In the genomic region with DNA sequence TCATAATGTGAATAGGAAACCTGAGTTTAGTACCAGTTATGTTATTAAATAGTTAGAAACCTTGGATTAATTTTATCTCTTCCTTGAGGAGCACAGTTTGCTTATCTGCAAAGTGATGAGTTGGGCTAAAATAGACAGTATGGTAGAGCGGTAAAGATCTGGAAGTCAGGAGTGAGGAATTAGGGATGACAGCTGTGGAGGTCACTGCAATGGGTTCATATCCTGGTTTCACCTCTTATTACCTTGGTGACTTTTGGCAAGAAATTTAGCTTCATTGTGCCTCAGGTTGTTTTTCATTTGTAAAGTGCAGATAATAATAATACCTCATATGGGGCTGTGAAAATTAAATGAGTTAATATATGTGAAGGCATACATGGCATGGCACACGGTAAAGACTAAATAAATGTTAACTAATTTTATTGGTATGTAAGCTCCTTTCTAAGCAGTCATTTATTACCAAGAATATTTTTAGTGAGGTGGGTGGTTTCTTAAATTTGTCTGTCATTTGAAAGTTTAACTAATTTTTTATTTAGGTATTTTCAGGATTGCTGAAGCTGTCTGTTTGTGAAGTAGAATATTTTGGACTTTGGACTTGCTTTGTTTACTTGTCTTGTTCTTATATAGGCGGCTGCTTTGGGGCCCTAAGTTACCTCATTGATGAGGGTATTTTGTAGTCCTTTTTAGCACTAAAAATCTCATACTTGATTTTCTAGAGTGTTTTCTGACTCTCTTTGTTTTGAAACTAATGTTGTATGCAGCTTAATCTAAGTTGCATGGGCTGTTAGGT, we compare ENCODE assay signal across 25 cellular contexts. TPM values are rescaled to one million over a fixed set of nuclear protein-coding genes. Genes with fewer than 3 reads are reported as not detected.
DNase-seq lines count a peak whose midpoint lies in the region; ATAC-seq and TF ChIP-seq lines count a peak whose summit lies in the region.
"Had no signal": no experiment of that assay in that cellular context is flagged by ENCODE, and none has a peak within 500 bp of the region (broad histone marks: within the 10 kb centered on the region; RNA-seq: fewer than 3 reads in every experiment).

No MANE protein-coding gene starts in this region.

- H3K27me3 ChIP-seq in BLaER1 (no peaks in the 10 kb centered on the region), colonic mucosa (no peaks in the 10 kb centered on the region), MM.1S (replicated peaks; ENCODE audit: insufficient read depth, low read length) (no peaks in the 10 kb centered on the region)
- H3K27me3 ChIP-seq in naive thymus-derived CD4-positive, alpha-beta T cell (ENCODE audit: control insufficient read depth in 2 of 2, insufficient read depth in 2 of 2, low read length in 2 of 2) = no peaks in the 10 kb centered on the region
- no peaks in the 10 kb centered on the region for H3K27me3 ChIP-seq in CD8-positive, alpha-beta T cell (ENCODE audit: insufficient read depth, low read length)
- H3K27me3 ChIP-seq: breast epithelium, gastrocnemius medialis, neural progenitor cell, right atrium auricular region, thyroid gland had no signal

- DNase-seq in colonic mucosa = no peak
- no peak for DNase-seq in naive thymus-derived CD4-positive, alpha-beta T cell
- DNase-seq in MM.1S = no peak
- DNase-seq in CD8-positive, alpha-beta T cell = no peak
- DNase-seq: ACHN; activated CD4-positive, alpha-beta T cell treated with anti-CD3 and anti-CD28 coated beads for 36 hours; activated CD8-positive, alpha-beta T cell treated with anti-CD3 and anti-CD28 coated beads for 36 hours; activated naive CD4-positive, alpha-beta T cell treated with anti-CD3 and anti-CD28 coated beads, Interleukin-2, amount 50 U/mL, for 16 hours; gastrocnemius medialis; H7; Kasumi-1; kidney glomerular epithelial cell; NCI-H146; NCI-H226; NCI-H748 treated with DMSO at 0.1 percent for 48 hours; SHP77 treated with DMSO at 0.1 percent for 48 hours; thyroid gland had no signal

- peaks cover 4% of the 10 kb centered on the region; the same call in 1 of the 2 replicates for H3K36me3 ChIP-seq in BLaER1
- H3K36me3 ChIP-seq in HEK293 (ENCODE audit: control insufficient read depth in 2 of 2, insufficient read depth in 1 of 2, low read length in 2 of 2) = no peaks in the 10 kb centered on the region; a peak in 1 of 3 replicates
- no peaks in the 10 kb centered on the region for H3K36me3 ChIP-seq in colonic mucosa
- H3K36me3 ChIP-seq in naive thymus-derived CD4-positive, alpha-beta T cell (ENCODE audit: control insufficient read depth in 2 of 3, insufficient read depth in 3 of 3, low read length in 3 of 3) = no peaks in the 10 kb centered on the region
- no peaks in the 10 kb centered on the region for H3K36me3 ChIP-seq in MM.1S (replicated peaks; ENCODE audit: insufficient read depth, low read length)
- H3K36me3 ChIP-seq in CD8-positive, alpha-beta T cell (ENCODE audit: insufficient read depth, low read length) = no peaks in the 10 kb centered on the region
- H3K36me3 ChIP-seq: breast epithelium, gastrocnemius medialis, neural progenitor cell, right atrium auricular region, thyroid gland had no signal

- no peak overlapping the region for H3K27ac ChIP-seq in BLaER1
- H3K27ac ChIP-seq in HEK293 (ENCODE audit: extremely low read depth, low read depth, low read length) = no peak overlapping the region
- peak overlapping the region; percentile 48 for H3K27ac ChIP-seq in colonic mucosa
- no peak overlapping the region for H3K27ac ChIP-seq in naive thymus-derived CD4-positive, alpha-beta T cell (ENCODE audit: low read depth, low read length)
- no peak overlapping the region for H3K27ac ChIP-seq in MM.1S (ENCODE audit: low read length)
- H3K27ac ChIP-seq in CD8-positive, alpha-beta T cell (ENCODE audit: low read depth, low read length) = no peak overlapping the region
- H3K27ac ChIP-seq: breast epithelium, gastrocnemius medialis, neural progenitor cell, right atrium auricular region, thyroid gland had no signal

- H3K4me2 ChIP-seq in BLaER1 = peak overlapping the region; percentile 44
- H3K4me2 ChIP-seq in MM.1S (ENCODE audit: low read depth, low read length) = no peak overlapping the region
- H3K4me2 ChIP-seq: neural progenitor cell had no signal

- POLR2A ChIA-PET in HEK293 (lab: Yijun Ruan, JAX) = interaction anchor here (0.7 kb wide), 1 partner anchor 43 kb away, joined by 4 read pairs; no protein-coding TSS in a partner anchor
- POLR2A ChIA-PET in naive thymus-derived CD4-positive, alpha-beta T cell (lab: Charles Lee) = interaction anchor here (0.6 to 1.6 kb wide), 3 partner anchors 17 to 38 kb away, joined by 3 to 8 read pairs (median 4); no protein-coding TSS in a partner anchor
- POLR2A ChIA-PET in CD8-positive, alpha-beta T cell (lab: Charles Lee) = interaction anchor here (1.0 to 1.4 kb wide), 2 partner anchors 12 to 41 kb away, joined by 3 read pairs; a partner anchor contains a TSS

- H3K9me2 ChIP-seq in MM.1S (replicated peaks; ENCODE audit: insufficient read depth, low read length) = no peaks in the 10 kb centered on the region

- no peak overlapping the region for H3K4me3 Mint-ChIP-seq in naive thymus-derived CD4-positive, alpha-beta T cell
- H3K4me3 Mint-ChIP-seq in CD8-positive, alpha-beta T cell = no peak overlapping the region
- H3K4me3 Mint-ChIP-seq: activated CD4-positive, alpha-beta T cell treated with anti-CD3 and anti-CD28 coated beads for 36 hours; activated CD8-positive, alpha-beta T cell treated with anti-CD3 and anti-CD28 coated beads for 36 hours; neural progenitor cell had no signal

- H3F3A ChIP-seq in MM.1S (ENCODE audit: insufficient read depth, low read length) = no peaks in the 10 kb centered on the region

- no peak overlapping the region for H2AFZ ChIP-seq in MM.1S (ENCODE audit: low read length)
- H2AFZ ChIP-seq: neural progenitor cell had no signal

- H3K9me3 ChIP-seq in BLaER1 = no peaks in the 10 kb centered on the region
- no peaks in the 10 kb centered on the region for H3K9me3 ChIP-seq in HEK293 (ENCODE audit: control insufficient read depth, insufficient read depth, low read depth, low read length)
- no peaks in the 10 kb centered on the region for H3K9me3 ChIP-seq in colonic mucosa
- no peaks in the 10 kb centered on the region for H3K9me3 ChIP-seq in naive thymus-derived CD4-positive, alpha-beta T cell (ENCODE audit: control insufficient read depth in 2 of 3, low read length in 3 of 3)
- H3K9me3 ChIP-seq in MM.1S (replicated peaks; ENCODE audit: insufficient read depth, low read length) = no peaks in the 10 kb centered on the region
- no peaks in the 10 kb centered on the region for H3K9me3 ChIP-seq in CD8-positive, alpha-beta T cell (ENCODE audit: low read length)
- H3K9me3 ChIP-seq: breast epithelium, gastrocnemius medialis, right atrium auricular region, thyroid gland had no signal

- H3K79me2 ChIP-seq in MM.1S (ENCODE audit: low read length) = peaks cover 86% of the 10 kb centered on the region

- CTCF ChIA-PET in HEK293 (lab: Yijun Ruan, JAX) = interaction anchor here (0.6 to 0.8 kb wide), 2 partner anchors 28 to 510 kb away, joined by 3 read pairs; no protein-coding TSS in a partner anchor
- CTCF ChIA-PET in naive thymus-derived CD4-positive, alpha-beta T cell (lab: Charles Lee) = interaction anchor here (0.5 to 1.0 kb wide), 2 partner anchors 11 to 26 kb away, joined by 3 to 4 read pairs; no protein-coding TSS in a partner anchor
- CTCF ChIA-PET in CD8-positive, alpha-beta T cell (lab: Charles Lee) = interaction anchor here (1.3 kb wide), 1 partner anchor 12 kb away, joined by 3 read pairs; no protein-coding TSS in a partner anchor

- H3K27ac Mint-ChIP-seq in naive thymus-derived CD4-positive, alpha-beta T cell = peak overlapping the region in 8 of 9 donors; percentile 12 to 80 (median 58)
- H3K27ac Mint-ChIP-seq in CD8-positive, alpha-beta T cell = no peak overlapping the region
- H3K27ac Mint-ChIP-seq: activated CD4-positive, alpha-beta T cell treated with anti-CD3 and anti-CD28 coated beads for 36 hours; activated CD8-positive, alpha-beta T cell treated with anti-CD3 and anti-CD28 coated beads for 36 hours; activated T-helper 2 cell treated with anti-CD3 and anti-CD28 coated beads, Interferon-gamma antibody, Interleukin-2, Interleukin-4, amounts not matched to agents 10 μg/mL and 5 μg/mL and 100 μg/mL, durations not matched to agents 14 hours and 24 hours and 36 hours; neural progenitor cell had no signal

- intact Hi-C loops in colonic mucosa (cut with DNase I) = no loop called here
- intact Hi-C loops in naive thymus-derived CD4-positive, alpha-beta T cell (cut with micrococcal nuclease) = no loop called here
- intact Hi-C loops in CD8-positive, alpha-beta T cell (cut with DNase I, micrococcal nuclease) = loop anchor here in 1 of 2 experiments (2.0 kb wide), 1 partner anchor 19 kb away; no protein-coding TSS in a partner anchor

- H3K4me1 ChIP-seq in BLaER1 (peaks cover 21% of the 10 kb centered on the region), HEK293 (ENCODE audit: control insufficient read depth, insufficient read depth, low read length) (no peaks in the 10 kb centered on the region; the same call in 1 of the 2 replicates), colonic mucosa (peaks cover 15% of the 10 kb centered on the region), MM.1S (ENCODE audit: low read length) (no peaks in the 10 kb centered on the region)
- H3K4me1 ChIP-seq in naive thymus-derived CD4-positive, alpha-beta T cell (ENCODE audit: control insufficient read depth in 2 of 2, insufficient read depth in 2 of 2, low read length in 2 of 2) = no peaks in the 10 kb centered on the region
- peaks cover 2% of the 10 kb centered on the region for H3K4me1 ChIP-seq in CD8-positive, alpha-beta T cell (ENCODE audit: insufficient read depth, low read length)

- H4K20me1 ChIP-seq in BLaER1 (peaks cover 64% of the 10 kb centered on the region), MM.1S (ENCODE audit: insufficient read depth, low read length) (no peaks in the 10 kb centered on the region)

- peaks cover 0 to 6% (median 2%) of the 10 kb centered on the region in 5 donors for H3K36me3 Mint-ChIP-seq in naive thymus-derived CD4-positive, alpha-beta T cell
- H3K36me3 Mint-ChIP-seq in CD8-positive, alpha-beta T cell = no peaks in the 10 kb centered on the region

- peak overlapping the region; percentile 18; the same call in 1 of the 2 replicates for H3K9ac ChIP-seq in BLaER1
- H3K9ac ChIP-seq in colonic mucosa (ENCODE audit: low read depth in 2 of 2, low read length in 2 of 2) = no peak overlapping the region
- no peak overlapping the region for H3K9ac ChIP-seq in MM.1S (ENCODE audit: low read length)
- H3K9ac ChIP-seq: neural progenitor cell had no signal

- H3K4me3 ChIP-seq in BLaER1 (no peak overlapping the region), HEK293 (ENCODE audit: low read depth, low read length) (no peak overlapping the region), colonic mucosa (no peak overlapping the region), MM.1S (ENCODE audit: low read length) (no peak overlapping the region)
- no peak overlapping the region for H3K4me3 ChIP-seq in naive thymus-derived CD4-positive, alpha-beta T cell (ENCODE audit: low read length)
- no peak overlapping the region for H3K4me3 ChIP-seq in CD8-positive, alpha-beta T cell (ENCODE audit: low read depth, low read length)
- H3K4me3 ChIP-seq: breast epithelium, gastrocnemius medialis, neural progenitor cell, right atrium auricular region, thyroid gland had no signal

- H3K4me1 Mint-ChIP-seq in naive thymus-derived CD4-positive, alpha-beta T cell = peaks cover 23 to 74% (median 62%) of the 10 kb centered on the region in 7 donors
- H3K4me1 Mint-ChIP-seq in CD8-positive, alpha-beta T cell (ENCODE audit: low read depth) = peaks cover 56% of the 10 kb centered on the region

- no peaks in the 10 kb centered on the region for H3K9me3 Mint-ChIP-seq in naive thymus-derived CD4-positive, alpha-beta T cell
- H3K9me3 Mint-ChIP-seq in CD8-positive, alpha-beta T cell = no peaks in the 10 kb centered on the region
- H3K9me3 Mint-ChIP-seq: activated CD8-positive, alpha-beta T cell treated with anti-CD3 and anti-CD28 coated beads for 36 hours; activated T-helper 2 cell treated with anti-CD3 and anti-CD28 coated beads, Interferon-gamma antibody, Interleukin-2, Interleukin-4, amounts not matched to agents 10 μg/mL and 5 μg/mL and 100 μg/mL, durations not matched to agents 14 hours and 24 hours and 36 hours; neural progenitor cell had no signal

- TF ChIP-seq CTCF in HEK293 (tag by site-specific recombination; IDR thresholded peaks at IDR 0.05) = no peak
- no peak for TF ChIP-seq CTCF in colonic mucosa (IDR thresholded peaks at IDR 0.05)
- TF ChIP-seq CTCF in MM.1S (IDR thresholded peaks at IDR 0.05; ENCODE audit: low read length) = no peak
- TF ChIP-seq CTCF in CD8-positive, alpha-beta T cell (IDR thresholded peaks at IDR 0.05) = no peak

- no peak for ATAC-seq in naive thymus-derived CD4-positive, alpha-beta T cell
- ATAC-seq in esophagus mucosa = no peak
- no peak for ATAC-seq in CD8-positive, alpha-beta T cell
- no peak for ATAC-seq in HG02973 (IDR thresholded peaks at IDR 0.05; ENCODE audit: unreplicated experiment)
- ATAC-seq: activated CD4-positive, alpha-beta T cell treated with anti-CD3 and anti-CD28 coated beads for 36 hours; activated CD8-positive, alpha-beta T cell treated with anti-CD3 and anti-CD28 coated beads for 36 hours; gastrocnemius medialis had no signal

- no peaks in the 10 kb centered on the region for H3K27me3 Mint-ChIP-seq in naive thymus-derived CD4-positive, alpha-beta T cell
- no peaks in the 10 kb centered on the region for H3K27me3 Mint-ChIP-seq in CD8-positive, alpha-beta T cell (ENCODE audit: low read depth)
- H3K27me3 Mint-ChIP-seq: activated CD4-positive, alpha-beta T cell treated with anti-CD3 and anti-CD28 coated beads for 36 hours; activated CD8-positive, alpha-beta T cell treated with anti-CD3 and anti-CD28 coated beads for 36 hours had no signal

RNA-seq across cellular contexts. Expression of a gene that starts 41.8 kb away (rescaled TPM):
- 100 to 1,000 TPM in 1 of 2 donors, 10 to 100 TPM in 1; 81.1 to 124 TPM for total RNA-seq in colonic mucosa
- total RNA-seq in naive thymus-derived CD4-positive, alpha-beta T cell = 10 to 100 TPM; 54.6 to 77.1 (median 66.6) TPM
- polyA plus RNA-seq in naive thymus-derived CD4-positive, alpha-beta T cell = 10 to 100 TPM; 20.2 to 30.8 TPM
- 57.1 TPM for total RNA-seq in esophagus mucosa
- 10 to 100 TPM; 55.0 to 56.7 TPM for total RNA-seq in CD8-positive, alpha-beta T cell
